Comparison of ENCODE assay signal across 8 cellular contexts in genomic region chr6:125748534-125749111, GRCh38. TPM values are rescaled to one million over a fixed set of nuclear protein-coding genes. Genes with fewer than 3 reads are reported as not detected.
A peak's percentile ranks its signal among the peaks of the same experiment; 100 is the strongest.
DNase-seq lines count a peak whose midpoint lies in the region; ATAC-seq and TF ChIP-seq lines count a peak whose summit lies in the region.

No MANE protein-coding gene starts in this region.

- peaks cover 8% of the 10 kb centered on the region for H3K4me1 ChIP-seq in RWPE2 (ENCODE audit: insufficient read depth, poor library complexity, severe bottlenecking)
- peaks cover 13% of the 10 kb centered on the region for H3K4me1 ChIP-seq in muscle layer of colon (ENCODE audit: insufficient read depth, low read length)

- H3K27me3 ChIP-seq in RWPE2 (ENCODE audit: insufficient read depth, poor library complexity, severe bottlenecking) (peaks cover 94% of the 10 kb centered on the region), muscle layer of colon (ENCODE audit: control insufficient read depth in 1 of 2, insufficient read depth in 2 of 2, low read length in 2 of 2) (peaks cover 24 to 34% of the 10 kb centered on the region in 2 donors)

- H3K9ac ChIP-seq in muscle layer of colon (ENCODE audit: low read length), result peak overlapping the region; percentile 58

- H3K27ac ChIP-seq in RWPE2 (ENCODE audit: poor library complexity, severe bottlenecking), result no peak overlapping the region
- peak overlapping the region; percentile 94 for H3K27ac ChIP-seq in cingulate gyrus (ENCODE audit: low read depth, low read length)
- H3K27ac ChIP-seq in muscle layer of colon (ENCODE audit: low read depth, low read length), result peak overlapping the region; percentile 83

- H3K9me3 ChIP-seq in RWPE2 (ENCODE audit: severe bottlenecking) (no peaks in the 10 kb centered on the region), muscle layer of colon (ENCODE audit: low read length) (no peaks in the 10 kb centered on the region)

- peak; percentile 2 for DNase-seq in stimulated activated CD4-positive, alpha-beta T cell treated with anti-CD3 and anti-CD28 coated beads, Interleukin-12 subunit alpha, Interleukin-12 subunit beta, amount 100 ng/mL, for 4 hours
- no peak for DNase-seq in stimulated activated CD4-positive, alpha-beta T cell treated with anti-CD3 and anti-CD28 coated beads, Interleukin-15, amount 100 ng/mL, for 24 hours
- DNase-seq in RWPE2 (ENCODE audit: low spot score) (no peak), mucosa of gallbladder (ENCODE audit: low spot score) (no peak)

- no peak for TF ChIP-seq CTCF in RWPE2 (IDR thresholded peaks at IDR 0.05; ENCODE audit: poor library complexity, severe bottlenecking)

- peak overlapping the region; percentile 56 for H3K4me3 ChIP-seq in RWPE2 (ENCODE audit: severe bottlenecking)
- H3K4me3 ChIP-seq in muscle layer of colon (ENCODE audit: low read depth in 1 of 2, low read length in 2 of 2), result peak overlapping the region; percentile 77 to 84

- H3K36me3 ChIP-seq in RWPE2 (ENCODE audit: low read depth) (no peaks in the 10 kb centered on the region), muscle layer of colon (ENCODE audit: insufficient read depth, low read length) (no peaks in the 10 kb centered on the region)

- peak; percentile 5; the same call in 1 of the 3 replicates for ATAC-seq in RWPE2 (ENCODE audit: low read depth)
- no peak for ATAC-seq in GM21367 (IDR thresholded peaks at IDR 0.05; ENCODE audit: unreplicated experiment)
- no peak for ATAC-seq in HG03039 (IDR thresholded peaks at IDR 0.05; ENCODE audit: unreplicated experiment)

RNA-seq across cellular contexts. Expression of gene HEY2, which starts 0.8 kb away (rescaled TPM):
- total RNA-seq in mucosa of gallbladder, result 2.4 TPM

RNA-seq across cellular contexts. Expression of gene NCOA7, which starts 42.1 kb away (rescaled TPM):
- 41.9 TPM for total RNA-seq in mucosa of gallbladder
